ENCODE assay signal across 1 cellular context in genomic region chr18:9104244-9104901, GRCh38.
TF ChIP-seq lines count a peak whose summit lies in the region.

No MANE protein-coding gene starts in this region.

TF ChIP-seq in K562, 482 proteins besides CTCF, POLR2A, EP300 and RAD21 (continued from another document):
- TF ChIP-seq ARID3B (CRISPR knock-in tag; IDR thresholded peaks at IDR 0.05; ENCODE audit: borderline replicate concordance) (no peak), HNRNPK (IDR thresholded peaks at IDR 0.05; ENCODE audit: low read depth, low read length, poor library complexity, severe bottlenecking) (no peak), OTX1 (CRISPR knock-in tag; IDR thresholded peaks at IDR 0.05) (no peak), HDAC3 (IDR thresholded peaks at IDR 0.05; ENCODE audit: borderline replicate concordance, partially characterized antibody) (no peak), HMG20B (CRISPR knock-in tag; IDR thresholded peaks at IDR 0.05) (no peak), CBX5 (IDR thresholded peaks at IDR 0.05; ENCODE audit: borderline replicate concordance, low read depth) (no peak), VEZF1 (CRISPR knock-in tag; IDR thresholded peaks at IDR 0.05) (0 out of 2 replicates have a peak, but pooled peaks have one; percentile 39), E4F1 (CRISPR knock-in tag; IDR thresholded peaks at IDR 0.05; ENCODE audit: borderline replicate concordance) (no peak), FOXJ2 (tag; IDR thresholded peaks at IDR 0.05) (0 out of 2 replicates have a peak, but pooled peaks have one; percentile 17), SP1 (CRISPR knock-in tag; IDR thresholded peaks at IDR 0.05) (0 out of 2 replicates have a peak, but pooled peaks have one; percentile 20), FOXM1 (IDR thresholded peaks at IDR 0.05; ENCODE audit: low read depth) (no peak), FOXM1 (CRISPR knock-in tag; IDR thresholded peaks at IDR 0.05; ENCODE audit: low read depth) (no peak), XRCC5 (IDR thresholded peaks at IDR 0.05; ENCODE audit: low read depth, low read length) (no peak), MCM3 (IDR thresholded peaks at IDR 0.05) (no peak), XRCC3 (IDR thresholded peaks at IDR 0.05) (no peak), ZNF274 (IDR thresholded peaks at IDR 0.05; ENCODE audit: borderline replicate concordance, low read depth, low read length) (no peak), SAFB2 (IDR thresholded peaks at IDR 0.05; ENCODE audit: borderline replicate concordance, low read depth, low read length, severe bottlenecking) (no peak), ZNF551 (CRISPR knock-in tag; IDR thresholded peaks at IDR 0.05) (no peak), IFI16 (CRISPR knock-in tag; IDR thresholded peaks at IDR 0.05) (no peak), CREB1 (IDR thresholded peaks at IDR 0.05) (no peak), CREB1 (CRISPR knock-in tag; IDR thresholded peaks at IDR 0.05) (no peak), RBM39 (optimal IDR thresholded peaks at IDR 0.05; ENCODE audit: low read depth, low read length) (no peak), FOSL1 (tag; conservative IDR thresholded peaks at IDR 0.05) (no peak), ZNF766 (CRISPR knock-in tag; conservative IDR thresholded peaks at IDR 0.05) (no peak), CBX1 (IDR thresholded peaks at IDR 0.05; ENCODE audit: low read depth) (no peak), C11orf30 (IDR thresholded peaks at IDR 0.05; ENCODE audit: low read depth) (no peak), SIN3B (IDR thresholded peaks at IDR 0.05; ENCODE audit: low read depth) (no peak), MNT (conservative IDR thresholded peaks at IDR 0.05) (0 out of 4 replicates have a peak, but pooled peaks of 1 of the 2 experiments have one; percentile 30), CBX8 (IDR thresholded peaks at IDR 0.05; ENCODE audit: borderline replicate concordance, extremely low read depth, low read depth, low read length, poor library complexity, severe bottlenecking) (no peak), ZBTB17 (CRISPR knock-in tag; IDR thresholded peaks at IDR 0.05) (no peak)
- TF ChIP-seq, protein P1, sequence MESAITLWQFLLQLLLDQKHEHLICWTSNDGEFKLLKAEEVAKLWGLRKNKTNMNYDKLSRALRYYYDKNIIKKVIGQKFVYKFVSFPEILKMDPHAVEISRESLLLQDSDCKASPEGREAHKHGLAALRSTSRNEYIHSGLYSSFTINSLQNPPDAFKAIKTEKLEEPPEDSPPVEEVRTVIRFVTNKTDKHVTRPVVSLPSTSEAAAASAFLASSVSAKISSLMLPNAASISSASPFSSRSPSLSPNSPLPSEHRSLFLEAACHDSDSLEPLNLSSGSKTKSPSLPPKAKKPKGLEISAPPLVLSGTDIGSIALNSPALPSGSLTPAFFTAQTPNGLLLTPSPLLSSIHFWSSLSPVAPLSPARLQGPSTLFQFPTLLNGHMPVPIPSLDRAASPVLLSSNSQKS (CRISPR knock-in tag; IDR thresholded peaks at IDR 0.05) = no peak
TF ChIP-seq in K562: peak in this region for 13.
